ENCODE assay signal across 1 cellular context in the genomic region with DNA sequence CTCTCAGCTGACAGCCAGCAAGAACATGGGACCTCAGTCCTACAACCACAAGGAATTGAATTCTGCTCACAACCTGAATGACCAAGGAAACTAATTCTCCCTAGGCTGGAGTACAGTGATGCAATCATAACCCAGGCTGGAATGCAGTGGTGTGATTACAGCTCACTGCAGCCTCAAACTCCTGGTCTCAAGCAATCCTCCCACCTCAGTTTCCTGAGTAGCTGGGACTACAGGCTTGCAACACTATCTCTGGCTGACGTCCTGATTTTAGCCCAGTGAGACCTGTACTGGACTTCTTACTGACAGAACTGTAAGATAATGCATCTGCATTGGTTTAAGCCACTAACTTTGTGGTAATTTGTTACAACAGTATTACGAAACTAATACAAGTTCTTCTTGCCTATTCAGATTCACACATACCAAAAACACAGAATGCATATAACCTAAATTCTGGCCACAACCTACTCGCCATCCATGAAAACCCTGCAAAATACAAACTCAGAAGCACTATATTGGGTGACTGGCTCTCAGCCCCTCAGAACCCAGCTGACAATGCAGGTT.
TF ChIP-seq lines count a peak whose summit lies in the region.

No MANE protein-coding gene starts in this region.

TF ChIP-seq in HepG2, 621 proteins besides CTCF, POLR2A, EP300 and RAD21:
- TF ChIP-seq CEBPG (CRISPR knock-in tag; IDR thresholded peaks at IDR 0.05), result peak; percentile 57; the same call in 1 of the 2 replicates
- TF ChIP-seq, protein P1, sequence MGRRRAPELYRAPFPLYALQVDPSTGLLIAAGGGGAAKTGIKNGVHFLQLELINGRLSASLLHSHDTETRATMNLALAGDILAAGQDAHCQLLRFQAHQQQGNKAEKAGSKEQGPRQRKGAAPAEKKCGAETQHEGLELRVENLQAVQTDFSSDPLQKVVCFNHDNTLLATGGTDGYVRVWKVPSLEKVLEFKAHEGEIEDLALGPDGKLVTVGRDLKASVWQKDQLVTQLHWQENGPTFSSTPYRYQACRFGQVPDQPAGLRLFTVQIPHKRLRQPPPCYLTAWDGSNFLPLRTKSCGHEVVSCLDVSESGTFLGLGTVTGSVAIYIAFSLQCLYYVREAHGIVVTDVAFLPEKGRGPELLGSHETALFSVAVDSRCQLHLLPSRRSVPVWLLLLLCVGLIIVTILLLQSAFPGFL (CRISPR knock-in tag; IDR thresholded peaks at IDR 0.05), result no peak
